In genomic region chr2:234344041-234344440, GRCh38 we compare ENCODE assay signal across 21 cellular contexts.
"Had no signal": no experiment of that assay in that cellular context is flagged by ENCODE, and none has a peak within 500 bp of the region (broad histone marks: within the 10 kb centered on the region; RNA-seq: fewer than 3 reads in every experiment).

No MANE protein-coding gene starts in this region.

- H3K27ac ChIP-seq: Peyer's patch, SJCRH30 had no signal

- DNase-seq: KBM-7, MV-4-11, NCI-H1048, NCI-H1105 treated with DMSO at 0.1 percent for 48 hours, NCI-H1417 treated with DMSO at 0.1 percent for 48 hours, NCI-H146, NCI-H187, NCI-H2029, NCI-H2081 treated with DMSO at 0.1 percent for 48 hours, NCI-H2171, NCI-H226, NCI-H446, NCI-H510A, NCI-H524 treated with DMSO at 0.1 percent for 48 hours, NCI-H69, NCI-H774, PC-3, Peyer's patch, SHP77 treated with DMSO at 0.1 percent for 48 hours, SJCRH30 had no signal

- H3K4me1 ChIP-seq: SJCRH30 had no signal

- H3K27me3 ChIP-seq: Peyer's patch, SJCRH30 had no signal

- H3K9me3 ChIP-seq: Peyer's patch, SJCRH30 had no signal

- H3K36me3 ChIP-seq: Peyer's patch, SJCRH30 had no signal

- ATAC-seq: PC-3, SK-N-SH treated with all-trans-retinoic acid at 6 μM for 48 hours had no signal

- H3K4me3 ChIP-seq: Peyer's patch, SJCRH30 had no signal
